In genomic region chr2:138187221-138187620, GRCh38 we compare ENCODE assay signal across 30 cellular contexts.
"Had no signal": no experiment of that assay in that cellular context is flagged by ENCODE, and none has a peak within 500 bp of the region (broad histone marks: within the 10 kb centered on the region; RNA-seq: fewer than 3 reads in every experiment).

No MANE protein-coding gene starts in this region.

- H3K4me1 ChIP-seq: body of pancreas, sigmoid colon, thyroid gland, upper lobe of left lung had no signal

- DNase-seq: activated CD4-positive, alpha-beta T cell treated with anti-CD3 and anti-CD28 coated beads for 4 hours; activated CD4-positive, alpha-beta T cell treated with anti-CD3 and anti-CD28 coated beads, Interleukin-2, amount 50 U/mL, for 4 hours; activated naive CD4-positive, alpha-beta T cell treated with Interleukin-2 at 50 U/mL for 16 hours; activated T-cell treated with anti-CD3 and anti-CD28 coated beads for 4 hours; activated T-cell treated with anti-CD3 and anti-CD28 coated beads, Interleukin-2, amount 50 U/mL, for 72 hours; aorta; body of pancreas; cortex of kidney; foreskin fibroblast; heart right ventricle; kidney glomerular epithelial cell; left ventricle myocardium inferior; naive B cell; nephron progenitor cell; retina; sigmoid colon; small intestine; stimulated activated CD4-positive, alpha-beta T cell treated with anti-CD3 and anti-CD28 coated beads, Interleukin-4, amount 100 ng/mL, for 24 hours; thyroid gland; upper lobe of left lung had no signal

- H3K4me3 Mint-ChIP-seq: activated naive CD8-positive, alpha-beta T cell; activated T-cell treated with anti-CD3 and anti-CD28 coated beads, Interleukin-2, amount 50 U/mL, for 72 hours; naive B cell; nephron progenitor cell; stimulated activated effector memory CD8-positive, alpha-beta T cell treated with anti-CD3 and anti-CD28 coated beads, Interleukin-12 subunit alpha, Interleukin-12 subunit beta, amount 100 ng/mL, for 72 hours; stimulated activated naive CD8-positive, alpha-beta T cell treated with anti-CD3 and anti-CD28 coated beads, Interleukin-15, Interleukin-2, amounts not matched to agents 100 ng/mL and 50 ng/mL, for 24 hours had no signal

- H3K27ac ChIP-seq: body of pancreas, cardiac muscle cell, heart right ventricle, left ventricle myocardium inferior, neutrophil, sigmoid colon, thyroid gland, upper lobe of left lung, vagina, VCaP had no signal

- H3K27me3 Mint-ChIP-seq: naive B cell; progenitor cell of endocrine pancreas; stimulated activated naive CD8-positive, alpha-beta T cell treated with anti-CD3 and anti-CD28 coated beads, Interleukin-15, Interleukin-2, amounts not matched to agents 100 ng/mL and 50 ng/mL, for 24 hours had no signal

- H3K27me3 ChIP-seq: body of pancreas, cardiac muscle cell, heart right ventricle, neutrophil, sigmoid colon, thyroid gland, upper lobe of left lung, vagina had no signal

- H3K9me3 Mint-ChIP-seq: nephron progenitor cell; stimulated activated naive CD8-positive, alpha-beta T cell treated with anti-CD3 and anti-CD28 coated beads, Interleukin-15, Interleukin-2, amounts not matched to agents 100 ng/mL and 50 ng/mL, for 24 hours had no signal

- H3K36me3 Mint-ChIP-seq: activated naive CD8-positive, alpha-beta T cell; naive B cell; stimulated activated effector memory CD8-positive, alpha-beta T cell treated with anti-CD3 and anti-CD28 coated beads, Interleukin-12 subunit alpha, Interleukin-12 subunit beta, amount 100 ng/mL, for 72 hours had no signal

- H3K4me1 Mint-ChIP-seq: naive B cell; stimulated activated effector memory CD8-positive, alpha-beta T cell treated with anti-CD3 and anti-CD28 coated beads, Interleukin-12 subunit alpha, Interleukin-12 subunit beta, amount 100 ng/mL, for 72 hours had no signal

- H3K4me3 ChIP-seq: body of pancreas, cardiac muscle cell, heart right ventricle, left ventricle myocardium inferior, lung, sigmoid colon, thyroid gland, upper lobe of left lung, vagina had no signal

- H3K27ac Mint-ChIP-seq: activated naive CD8-positive, alpha-beta T cell; activated T-cell treated with anti-CD3 and anti-CD28 coated beads, Interleukin-2, amount 50 U/mL, for 72 hours; naive B cell; nephron progenitor cell; progenitor cell of endocrine pancreas; stimulated activated effector memory CD8-positive, alpha-beta T cell treated with anti-CD3 and anti-CD28 coated beads, Interleukin-12 subunit alpha, Interleukin-12 subunit beta, amount 100 ng/mL, for 72 hours; stimulated activated naive CD8-positive, alpha-beta T cell treated with anti-CD3 and anti-CD28 coated beads, Interleukin-15, Interleukin-2, amounts not matched to agents 100 ng/mL and 50 ng/mL, for 24 hours had no signal

- H3K9me3 ChIP-seq: body of pancreas, heart right ventricle, left ventricle myocardium inferior, neutrophil, sigmoid colon, thyroid gland, upper lobe of left lung, vagina had no signal

- ATAC-seq: activated T-cell treated with anti-CD3 and anti-CD28 coated beads, Interleukin-2, amount 50 U/mL, for 72 hours; body of pancreas; esophagus mucosa; heart right ventricle; stimulated activated effector memory CD8-positive, alpha-beta T cell treated with anti-CD3 and anti-CD28 coated beads, Interleukin-12 subunit alpha, Interleukin-12 subunit beta, amount 100 ng/mL, for 72 hours had no signal
